8 cellular contexts compared by ENCODE assay signal in the genomic region with DNA sequence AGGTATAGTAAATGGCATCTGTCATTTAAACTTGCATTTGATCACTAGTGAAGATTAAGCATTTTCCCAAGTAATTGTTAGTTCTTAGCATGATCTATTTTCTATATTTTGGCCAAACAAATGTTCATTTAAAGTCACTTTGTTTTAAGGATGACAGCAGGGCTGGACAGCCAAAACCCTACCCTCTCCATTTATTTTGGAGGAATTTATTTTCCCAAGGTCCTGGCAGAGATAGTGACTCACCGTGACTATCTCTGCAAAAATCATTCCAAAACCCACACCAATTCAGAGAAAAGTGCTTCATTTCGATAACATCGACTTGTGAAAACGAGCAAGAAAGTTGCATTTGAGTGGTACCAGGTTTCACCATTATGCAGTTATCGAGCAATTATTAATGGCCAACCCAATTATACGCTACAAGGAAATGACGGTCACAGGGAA. TPM values are rescaled to one million over a fixed set of nuclear protein-coding genes. Genes with fewer than 3 reads are reported as not detected.
DNase-seq lines count a peak whose midpoint lies in the region; ATAC-seq and TF ChIP-seq lines count a peak whose summit lies in the region.

No MANE protein-coding gene starts in this region.

- H3K9me3 ChIP-seq in thoracic aorta, result no peaks in the 10 kb centered on the region

- peak overlapping the region; percentile 89 to 96 (median 94) for H3K27ac Mint-ChIP-seq in CD14-positive monocyte
- peak overlapping the region; percentile 90 for H3K27ac Mint-ChIP-seq in activated naive CD8-positive, alpha-beta T cell treated with anti-CD3 and anti-CD28 coated beads for 36 hours

- H3K9me3 Mint-ChIP-seq in CD14-positive monocyte, result no peaks in the 10 kb centered on the region
- no peaks in the 10 kb centered on the region for H3K9me3 Mint-ChIP-seq in activated naive CD8-positive, alpha-beta T cell treated with anti-CD3 and anti-CD28 coated beads for 36 hours

- peak overlapping the region; percentile 92 to 99 for H3K27ac ChIP-seq in thoracic aorta

- peak overlapping the region; percentile 84 to 92 for H3K4me3 Mint-ChIP-seq in CD14-positive monocyte
- H3K4me3 Mint-ChIP-seq in activated naive CD8-positive, alpha-beta T cell treated with anti-CD3 and anti-CD28 coated beads for 36 hours, result peak overlapping the region; percentile 85

- H3K36me3 ChIP-seq in kidney epithelial cell (ENCODE audit: control insufficient read depth, insufficient read depth, low read length), result no peaks in the 10 kb centered on the region
- H3K36me3 ChIP-seq in thoracic aorta, result no peaks in the 10 kb centered on the region

- H3K4me1 Mint-ChIP-seq in CD14-positive monocyte, result peaks cover 47% of the 10 kb centered on the region
- peaks cover 56% of the 10 kb centered on the region for H3K4me1 Mint-ChIP-seq in activated naive CD8-positive, alpha-beta T cell treated with anti-CD3 and anti-CD28 coated beads for 36 hours

- peaks cover 3 to 26% of the 10 kb centered on the region in 2 donors for H3K4me1 ChIP-seq in thoracic aorta (ENCODE audit: control insufficient read depth in 1 of 2, low read depth in 2 of 2)

- DNase-seq in CD14-positive monocyte (ENCODE audit: low spot score) (no peak), HFF-Myc (ENCODE audit: extremely low read depth, low read depth) (no peak), kidney epithelial cell (ENCODE audit: low read depth) (no peak), thoracic aorta (ENCODE audit: low spot score) (no peak), C1 segment of cervical spinal cord (lab: John Stamatoyannopoulos, UW) (no peak), hypothalamus (lab: John Stamatoyannopoulos, UW) (no peak), hepatic stellate cell (ENCODE audit: low spot score) (no peak)
- DNase-seq in activated naive CD8-positive, alpha-beta T cell treated with anti-CD3 and anti-CD28 coated beads for 36 hours, result no peak

- ATAC-seq in thoracic aorta (ENCODE audit: insufficient number of reproducible peaks, low FRiP score, low read depth), result peak; percentile 6

- no peaks in the 10 kb centered on the region for H3K27me3 ChIP-seq in kidney epithelial cell (ENCODE audit: control insufficient read depth, insufficient read depth, low read length)
- H3K27me3 ChIP-seq in thoracic aorta (replicated peaks; ENCODE audit: insufficient read depth), result no peaks in the 10 kb centered on the region

- H3K27me3 Mint-ChIP-seq in CD14-positive monocyte (ENCODE audit: low read depth in 3 of 3), result peaks cover 0 to 4% (median 0%) of the 10 kb centered on the region in 3 donors
- H3K27me3 Mint-ChIP-seq in activated naive CD8-positive, alpha-beta T cell treated with anti-CD3 and anti-CD28 coated beads for 36 hours, result no peaks in the 10 kb centered on the region

- no peak for TF ChIP-seq CTCF in CD14-positive monocyte (IDR thresholded peaks at IDR 0.05)
- TF ChIP-seq CTCF in HFF-Myc (IDR thresholded peaks at IDR 0.05; ENCODE audit: low read depth, low read length, missing control alignments), result no peak
- no peak for TF ChIP-seq CTCF in kidney epithelial cell (IDR thresholded peaks at IDR 0.05; ENCODE audit: insufficient read depth, low read length, poor library complexity, severe bottlenecking)
- TF ChIP-seq CTCF in thoracic aorta (IDR thresholded peaks at IDR 0.05), result no peak

- intact Hi-C loops in CD14-positive monocyte (cut with micrococcal nuclease), result loop anchor here in 1 of 2 donors (10.0 kb wide), 1 partner anchor 80 kb away; no protein-coding TSS in a partner anchor

- H3K4me3 ChIP-seq in HFF-Myc (replicated peaks; ENCODE audit: low read depth, low read length) (peak overlapping the region; percentile 57), kidney epithelial cell (ENCODE audit: low read depth, low read length) (peak overlapping the region; percentile 98), thoracic aorta (peak overlapping the region; percentile 74)

- H3K36me3 Mint-ChIP-seq in CD14-positive monocyte, result peaks cover 0 to 4% of the 10 kb centered on the region in 2 donors
- H3K36me3 Mint-ChIP-seq in activated naive CD8-positive, alpha-beta T cell treated with anti-CD3 and anti-CD28 coated beads for 36 hours, result peaks cover 8% of the 10 kb centered on the region

RNA-seq across cellular contexts. Expression of a gene that starts 0.7 kb away (rescaled TPM):
- 1 to 10 TPM; 5.6 to 6.8 TPM for polyA plus RNA-seq in CD14-positive monocyte
- 10 to 100 TPM; 39.5 to 43.2 TPM for total RNA-seq in activated naive CD8-positive, alpha-beta T cell treated with anti-CD3 and anti-CD28 coated beads for 36 hours
- total RNA-seq in kidney epithelial cell, result 28.6 and 32.6 TPM in 2 replicates
- total RNA-seq in thoracic aorta, result 100 to 1,000 TPM in 1 of 2 donors, 10 to 100 TPM in 1; 96.9 to 132 TPM
